In the genomic region with DNA sequence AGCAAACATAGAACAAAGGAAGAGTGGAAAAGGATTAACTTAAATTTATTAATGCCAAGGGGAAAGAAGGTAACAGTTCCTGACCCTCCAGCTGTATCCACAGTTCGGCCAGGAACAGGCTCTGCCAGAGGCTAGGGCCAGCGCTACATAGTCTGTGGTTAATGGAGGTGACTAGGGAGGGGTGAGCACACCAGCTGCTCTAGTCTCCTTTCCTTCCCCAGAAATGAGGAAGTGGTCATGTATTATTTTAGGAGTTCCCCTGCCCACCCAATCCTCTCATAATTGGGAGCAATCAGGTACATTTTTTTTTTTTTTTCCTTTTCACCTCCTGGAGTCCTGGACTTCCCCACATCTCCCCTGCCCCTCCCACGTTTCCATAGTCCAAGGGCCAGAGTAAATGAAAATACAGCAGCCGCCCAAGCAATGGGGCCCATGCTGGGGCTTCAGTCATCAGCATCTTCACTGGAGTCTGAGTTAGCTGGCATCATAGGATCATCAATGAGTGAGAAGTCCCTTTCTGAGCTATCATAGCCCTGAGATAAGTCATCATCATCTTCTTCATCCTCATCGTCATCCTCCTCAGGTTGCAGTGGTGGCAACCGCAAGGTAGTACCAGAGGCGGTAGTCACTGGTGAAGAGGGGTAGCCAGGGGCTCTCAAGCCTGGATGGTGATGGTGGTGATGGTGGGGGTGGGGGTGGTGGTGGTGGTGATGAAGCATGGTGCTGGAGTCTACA, we compare ENCODE assay signal across 8 cellular contexts. TPM values are rescaled to one million over a fixed set of nuclear protein-coding genes. Genes with fewer than 3 reads are reported as not detected.
DNase-seq lines count a peak whose midpoint lies in the region; ATAC-seq and TF ChIP-seq lines count a peak whose summit lies in the region.

No MANE protein-coding gene starts in this region.

- peak; percentile 5 for DNase-seq in ELF-1 (ENCODE audit: low read depth, low spot score)
- no peak for DNase-seq in activated B cell treated with CpG ODN at 0.5 μM for 24 hours
- DNase-seq in myocyte (ENCODE audit: low read depth) = peak; percentile 41
- DNase-seq in NCI-H1694 (lab: John Stamatoyannopoulos, UW) = no peak
- DNase-seq in activated effector memory CD4-positive, alpha-beta T cell treated with anti-CD3 and anti-CD28 coated beads, Interleukin-2, amount 50 U/mL, for 16 hours = no peak
- no peak for DNase-seq in GM03348 (ENCODE audit: low spot score)
- no peak for DNase-seq in DMS79 treated with DMSO at 0.1 percent for 48 hours (lab: John Stamatoyannopoulos, UW)

- intact Hi-C loops in activated B cell treated with CpG ODN at 0.5 μM for 24 hours (cut with micrococcal nuclease) = no loop called here

- peaks cover 56% of the 10 kb centered on the region for H3K36me3 Mint-ChIP-seq in activated B cell treated with CpG ODN at 0.5 μM for 24 hours (ENCODE audit: low read depth)

- TF ChIP-seq CTCF in activated B cell treated with CpG ODN at 0.5 μM for 24 hours (IDR thresholded peaks at IDR 0.05) = no peak

- H3K4me3 Mint-ChIP-seq in activated B cell treated with CpG ODN at 0.5 μM for 24 hours = peak overlapping the region; percentile 96

- H3K27ac Mint-ChIP-seq in activated B cell treated with CpG ODN at 0.5 μM for 24 hours = peak overlapping the region; percentile 99

- POLR2A ChIA-PET in activated B cell treated with CpG ODN at 0.5 μM for 24 hours (lab: Charles Lee) = interaction anchor here (0.7 to 2.3 kb wide), 10 partner anchors 19 to 1043 kb away, joined by 3 to 17 read pairs (median 6); a partner anchor contains a TSS

- CTCF ChIA-PET in activated B cell treated with CpG ODN at 0.5 μM for 24 hours (lab: Charles Lee) = no interaction called here

- peaks cover 39% of the 10 kb centered on the region for H3K4me1 Mint-ChIP-seq in activated B cell treated with CpG ODN at 0.5 μM for 24 hours

- ATAC-seq in HG03442 (IDR thresholded peaks at IDR 0.05; ENCODE audit: unreplicated experiment) = peak; percentile 20
- peak; percentile 26 for ATAC-seq in activated B cell treated with CpG ODN at 0.5 μM for 24 hours (ENCODE audit: low read depth)

- H3K9me3 Mint-ChIP-seq in activated B cell treated with CpG ODN at 0.5 μM for 24 hours = no peaks in the 10 kb centered on the region

- H3K27me3 Mint-ChIP-seq in activated B cell treated with CpG ODN at 0.5 μM for 24 hours = no peaks in the 10 kb centered on the region

RNA-seq across cellular contexts. Expression of a gene that starts 1.5 kb away (rescaled TPM):
- total RNA-seq in activated B cell treated with CpG ODN at 0.5 μM for 24 hours (100 and 102 TPM in 2 replicates), myocyte (70.7 and 75.3 TPM in 2 replicates)
- 37.7 TPM for polyA plus RNA-seq in myocyte (2012)

Comparison
In these comparisons a context has a peak if more than half of its experiments do, and no peak if none do; other contexts are left out.
1. DNase-seq: peak in ELF-1 (single experiment) and myocyte (single experiment); none in activated B cell treated with CpG ODN at 0.5 μM for 24 hours (single experiment), NCI-H1694 (single experiment), activated effector memory CD4-positive, alpha-beta T cell treated with anti-CD3 and anti-CD28 coated beads, Interleukin-2, amount 50 U/mL, for 16 hours (single experiment), GM03348 (single experiment) and DMS79 treated with DMSO at 0.1 percent for 48 hours (single experiment).